ENCODE assay signal across 18 cellular contexts in genomic region chr6:27260339-27260738, GRCh38. TPM values are rescaled to one million over a fixed set of nuclear protein-coding genes. Genes with fewer than 3 reads are reported as not detected.
A peak's percentile ranks its signal among the peaks of the same experiment; 100 is the strongest.
DNase-seq lines count a peak whose midpoint lies in the region; TF ChIP-seq lines count a peak whose summit lies in the region.
"Had no signal": no experiment of that assay in that cellular context is flagged by ENCODE, and none has a peak within 500 bp of the region (broad histone marks: within the 10 kb centered on the region; RNA-seq: fewer than 3 reads in every experiment).

No MANE protein-coding gene starts in this region.

- H3K4me3 ChIP-seq in WI38 (ENCODE audit: low read depth, low read length), result peak overlapping the region; percentile 38
- H3K4me3 ChIP-seq in hepatocyte, result peak overlapping the region; percentile 15
- H3K4me3 ChIP-seq in neural progenitor cell, result peak overlapping the region; percentile 44
- H3K4me3 ChIP-seq in esophagus muscularis mucosa, result no peak overlapping the region
- no peak overlapping the region for H3K4me3 ChIP-seq in tibial artery

- no peak for TF ChIP-seq EP300 in esophagus muscularis mucosa (IDR thresholded peaks at IDR 0.05)

- H3K4me1 Mint-ChIP-seq in neural progenitor cell, result peaks cover 6% of the 10 kb centered on the region

- DNase-seq in hepatocyte (ENCODE audit: low spot score), result peak; percentile 26
- DNase-seq in neural progenitor cell (ENCODE audit: low spot score), result peak; percentile 59
- DNase-seq in OCI-M2 (lab: John Stamatoyannopoulos, UW; ENCODE audit: unreplicated experiment), result no peak
- DNase-seq in T1000 (lab: John Stamatoyannopoulos, UW), result no peak
- DNase-seq in esophagus muscularis mucosa (ENCODE audit: extremely low spot score), result no peak
- DNase-seq in tibial artery, result no peak
- DNase-seq: activated CD4-positive, CD25-positive, alpha-beta regulatory T cell treated with anti-CD3 and anti-CD28 coated beads, Interleukin-2, amount 50 U/mL, for 72 hours; activated CD8-positive, alpha-beta memory T cell treated with anti-CD3 and anti-CD28 coated beads, Interleukin-2, amount 50 U/mL, for 4 hours; activated naive CD4-positive, alpha-beta T cell treated with Interleukin-2 at 50 U/mL for 16 hours; effector CD4-positive, alpha-beta T cell; foreskin melanocyte; NCI-H2171; T-helper 17 cell had no signal

- intact Hi-C loops in esophagus muscularis mucosa (cut with DNase I), result no loop called here
- intact Hi-C loops in tibial artery (cut with DNase I; ENCODE audit: low total_unique reads), result no loop called here

- no peaks in the 10 kb centered on the region for H3K9me3 ChIP-seq in ES-I3 (ENCODE audit: control insufficient read depth, insufficient read depth, low read length)
- no peaks in the 10 kb centered on the region for H3K9me3 ChIP-seq in hepatocyte (ENCODE audit: low read depth)
- no peaks in the 10 kb centered on the region for H3K9me3 ChIP-seq in neural progenitor cell (ENCODE audit: low read depth)
- no peaks in the 10 kb centered on the region for H3K9me3 ChIP-seq in esophagus muscularis mucosa
- no peaks in the 10 kb centered on the region for H3K9me3 ChIP-seq in tibial artery

- TF ChIP-seq CTCF in WI38 (IDR thresholded peaks at IDR 0.05; ENCODE audit: low read depth, low read length) (no peak), hepatocyte (IDR thresholded peaks at IDR 0.05; ENCODE audit: poor library complexity) (no peak), neural progenitor cell (IDR thresholded peaks at IDR 0.05) (no peak), esophagus muscularis mucosa (IDR thresholded peaks at IDR 0.05) (no peak), tibial artery (IDR thresholded peaks at IDR 0.05) (no peak)

- H3K27me3 ChIP-seq in hepatocyte, result peaks cover 3% of the 10 kb centered on the region
- peaks cover 55% of the 10 kb centered on the region for H3K27me3 ChIP-seq in neural progenitor cell
- peaks cover 0 to 89% (median 15%) of the 10 kb centered on the region in 4 donors for H3K27me3 ChIP-seq in esophagus muscularis mucosa
- peaks cover 0 to 56% of the 10 kb centered on the region in 2 donors for H3K27me3 ChIP-seq in tibial artery

- H3K79me2 ChIP-seq in hepatocyte (no peaks in the 10 kb centered on the region), neural progenitor cell (ENCODE audit: low read depth) (no peaks in the 10 kb centered on the region)

- no peaks in the 10 kb centered on the region for H3K9me2 ChIP-seq in hepatocyte (replicated peaks; ENCODE audit: insufficient read depth)

- H3K9ac ChIP-seq in ES-I3 (ENCODE audit: low read depth, low read length), result peak overlapping the region; percentile 72; the same call in 1 of the 2 replicates
- no peak overlapping the region for H3K9ac ChIP-seq in neural progenitor cell

- 14% methylated on average over 24 of the region's 24 CpGs for WGBS in hepatocyte (ENCODE audit: low lambda C conversion rate, missing lambda C conversion rate)
- WGBS in esophagus muscularis mucosa, result 4% methylated on average over 24 of the region's 24 CpGs

- H3K36me3 ChIP-seq in ES-I3 (ENCODE audit: insufficient read depth, low read length) (no peaks in the 10 kb centered on the region), hepatocyte (replicated peaks; ENCODE audit: insufficient read depth, low read depth) (no peaks in the 10 kb centered on the region), neural progenitor cell (no peaks in the 10 kb centered on the region), esophagus muscularis mucosa (no peaks in the 10 kb centered on the region), tibial artery (no peaks in the 10 kb centered on the region)

- H2AFZ ChIP-seq in hepatocyte, result peak overlapping the region; percentile 36
- peak overlapping the region; percentile 35 for H2AFZ ChIP-seq in neural progenitor cell (replicated peaks)

- peak overlapping the region; percentile 42 for H3K4me3 Mint-ChIP-seq in neural progenitor cell
- H3K4me3 Mint-ChIP-seq: T-helper 17 cell had no signal

- H3K27ac Mint-ChIP-seq in neural progenitor cell, result no peak overlapping the region
- H3K27ac Mint-ChIP-seq: T-helper 17 cell had no signal

- no peaks in the 10 kb centered on the region for H3K36me3 Mint-ChIP-seq in neural progenitor cell

- H3K4me1 ChIP-seq in ES-I3 (ENCODE audit: insufficient read depth, low read length) (no peaks in the 10 kb centered on the region), hepatocyte (ENCODE audit: insufficient read depth) (no peaks in the 10 kb centered on the region), neural progenitor cell (no peaks in the 10 kb centered on the region), esophagus muscularis mucosa (peaks cover 0 to 9% (median 0%) of the 10 kb centered on the region in 4 donors), tibial artery (no peaks in the 10 kb centered on the region)

- peaks cover 22% of the 10 kb centered on the region for H3K27me3 Mint-ChIP-seq in neural progenitor cell (ENCODE audit: insufficient read depth, low read depth)

- no peak overlapping the region for H3K27ac ChIP-seq in hepatocyte
- H3K27ac ChIP-seq in neural progenitor cell, result no peak overlapping the region
- H3K27ac ChIP-seq in esophagus muscularis mucosa (replicated peaks in 1 of 4), result no peak overlapping the region
- H3K27ac ChIP-seq in tibial artery, result no peak overlapping the region

- H3K4me2 ChIP-seq in hepatocyte (peak overlapping the region; percentile 73), neural progenitor cell (peak overlapping the region; percentile 78)

- H4K20me1 ChIP-seq in hepatocyte (ENCODE audit: insufficient read depth, poor library complexity, severe bottlenecking) (no peaks in the 10 kb centered on the region), neural progenitor cell (ENCODE audit: low read depth) (no peaks in the 10 kb centered on the region)

- no peaks in the 10 kb centered on the region for H3K9me3 Mint-ChIP-seq in neural progenitor cell

- no peak for TF ChIP-seq POLR2A in esophagus muscularis mucosa (IDR thresholded peaks at IDR 0.05; ENCODE audit: low read depth)

- H3F3A ChIP-seq in neural progenitor cell (ENCODE audit: low read depth), result peaks cover 23% of the 10 kb centered on the region

RNA-seq across cellular contexts. Expression of gene PRSS16, which starts 12.8 kb away (rescaled TPM):
- total RNA-seq in hepatocyte (9.9 and 11.2 TPM in 2 replicates), neural progenitor cell (ENCODE audit: low replicate concordance) (4.3 and 7.2 TPM in 2 replicates), esophagus muscularis mucosa (not detected)
- 11.7 and 19.4 TPM in 2 replicates for polyA plus RNA-seq in hepatocyte

RNA-seq across cellular contexts. Expression of gene POM121L2, which starts 51.7 kb away (rescaled TPM):
- total RNA-seq in hepatocyte, result 0.04 TPM in 1 of 2 replicates, not detected in the other
- polyA plus RNA-seq in hepatocyte, result not detected in 2 replicates
- total RNA-seq in neural progenitor cell (ENCODE audit: low replicate concordance), result not detected in 2 replicates
- not detected for total RNA-seq in esophagus muscularis mucosa
- total RNA-seq: kidney epithelial cell, mononuclear cell, posterior vena cava, T-helper 17 cell had no signal

Comparison
In these comparisons a context has a peak if more than half of its experiments do, and no peak if none do; other contexts are left out.
1. H3K4me3 ChIP-seq: peak in WI38 (single experiment), hepatocyte (single experiment) and neural progenitor cell (single experiment); none in esophagus muscularis mucosa (0 of 4) and tibial artery (0 of 2).
2. DNase-seq: peak in hepatocyte (single experiment) and neural progenitor cell (single experiment); none in OCI-M2 (single experiment), T1000 (single experiment), esophagus muscularis mucosa (single experiment) and tibial artery (0 of 2).